Comparison of ENCODE assay signal across 29 cellular contexts in genomic region chr5:31918739-31919138, GRCh38.
"Had no signal": no experiment of that assay in that cellular context is flagged by ENCODE, and none has a peak within 500 bp of the region (broad histone marks: within the 10 kb centered on the region; RNA-seq: fewer than 3 reads in every experiment).

No MANE protein-coding gene starts in this region.

- DNase-seq: activated CD4-positive, alpha-beta T cell treated with anti-CD3 and anti-CD28 coated beads for 48 hours; activated CD4-positive, alpha-beta T cell treated with anti-CD3 and anti-CD28 coated beads, Interleukin-2, amount 50 U/mL, for 4 hours; activated CD4-positive, CD25-positive, alpha-beta regulatory T cell treated with anti-CD3 and anti-CD28 coated beads, Interleukin-2, amount 50 U/mL, for 72 hours; activated CD8-positive, alpha-beta memory T cell treated with anti-CD3 and anti-CD28 coated beads, Interleukin-2, amount 50 U/mL, for 48 hours; activated CD8-positive, alpha-beta T cell treated with anti-CD3 and anti-CD28 coated beads, Interleukin-2, amount 10 ng/mL, durations not matched to agents 7 days and 5 days; activated effector memory CD4-positive, alpha-beta T cell treated with Interleukin-2 at 50 U/mL for 16 hours; activated naive CD4-positive, alpha-beta T cell; activated T-cell treated with anti-CD3 and anti-CD28 coated beads, Interleukin-2, amount 50 U/mL, for 24 hours; aorta; IMR-90; Kasumi-1; KBM-7; NCI-H1048; NCI-H146; NCI-H187 treated with DMSO at 0.1 percent for 48 hours; NCI-H2081 treated with DMSO at 0.1 percent for 48 hours; NCI-H345; NCI-H510A; NCI-H69; PC-9; SIG-M5; SW 1271 had no signal

- H3K4me3 Mint-ChIP-seq: activated CD8-positive, alpha-beta T cell treated with anti-CD3 and anti-CD28 coated beads, Interleukin-2, amount 10 ng/mL, durations not matched to agents 7 days and 5 days; activated naive CD4-positive, alpha-beta T cell treated with anti-CD3 and anti-CD28 coated beads, Interleukin-2, amount 50 U/mL, for 24 hours; activated T-cell treated with anti-CD3 and anti-CD28 coated beads, Interleukin-2, amount 50 U/mL, for 24 hours; activated T-helper 1 cell treated with anti-CD3 and anti-CD28 coated beads, Interleukin-12 subunit alpha, Interleukin-12 subunit beta, Interleukin-2, Interleukin-4 antibody, amounts not matched to agents 30 ng/mL and 10 ng/mL and 1 ng/mL, durations not matched to agents 14 hours and 24 hours and 36 hours; brain; central memory CD8-positive, alpha-beta T cell; T-helper 1 cell treated with Interleukin-12 subunit alpha and Interleukin-12 subunit beta and Interleukin-4 antibody, amounts not matched to agents 30 μg/mL and 1 μg/mL, for 36 hours; WTC11 had no signal

- H3K4me1 Mint-ChIP-seq: activated naive CD4-positive, alpha-beta T cell treated with anti-CD3 and anti-CD28 coated beads, Interleukin-2, amount 50 U/mL, for 24 hours had no signal

- H3K4me3 ChIP-seq: PC-9, SK-N-MC had no signal

- H3K27ac ChIP-seq: PC-9, SK-N-MC had no signal

- ATAC-seq: activated CD8-positive, alpha-beta T cell treated with anti-CD3 and anti-CD28 coated beads, Interleukin-2, amount 10 ng/mL, durations not matched to agents 7 days and 5 days; WTC11 had no signal

- H3K9me3 Mint-ChIP-seq: activated naive CD4-positive, alpha-beta T cell treated with anti-CD3 and anti-CD28 coated beads, Interleukin-2, amount 50 U/mL, for 24 hours; activated T-cell treated with anti-CD3 and anti-CD28 coated beads, Interleukin-2, amount 50 U/mL, for 24 hours; activated T-helper 1 cell treated with anti-CD3 and anti-CD28 coated beads, Interleukin-12 subunit alpha, Interleukin-12 subunit beta, Interleukin-2, Interleukin-4 antibody, amounts not matched to agents 30 ng/mL and 10 ng/mL and 1 ng/mL, durations not matched to agents 14 hours and 24 hours and 36 hours; central memory CD8-positive, alpha-beta T cell; T-helper 1 cell treated with Interleukin-12 subunit alpha and Interleukin-12 subunit beta and Interleukin-4 antibody, amounts not matched to agents 30 μg/mL and 1 μg/mL, for 36 hours; WTC11 had no signal

- H3K36me3 Mint-ChIP-seq: activated naive CD4-positive, alpha-beta T cell treated with anti-CD3 and anti-CD28 coated beads, Interleukin-2, amount 50 U/mL, for 24 hours; brain; WTC11 had no signal

- H3K27me3 Mint-ChIP-seq: activated naive CD4-positive, alpha-beta T cell treated with anti-CD3 and anti-CD28 coated beads, Interleukin-2, amount 50 U/mL, for 24 hours; activated T-cell treated with anti-CD3 and anti-CD28 coated beads, Interleukin-2, amount 50 U/mL, for 24 hours had no signal

- H3K27ac Mint-ChIP-seq: activated CD8-positive, alpha-beta T cell treated with anti-CD3 and anti-CD28 coated beads, Interleukin-2, amount 10 ng/mL, durations not matched to agents 7 days and 5 days; activated naive CD4-positive, alpha-beta T cell treated with anti-CD3 and anti-CD28 coated beads, Interleukin-2, amount 50 U/mL, for 24 hours; activated T-cell treated with anti-CD3 and anti-CD28 coated beads, Interleukin-2, amount 50 U/mL, for 24 hours; activated T-helper 1 cell treated with anti-CD3 and anti-CD28 coated beads, Interleukin-12 subunit alpha, Interleukin-12 subunit beta, Interleukin-2, Interleukin-4 antibody, amounts not matched to agents 30 ng/mL and 10 ng/mL and 1 ng/mL, durations not matched to agents 14 hours and 24 hours and 36 hours; brain; T-helper 1 cell treated with Interleukin-12 subunit alpha and Interleukin-12 subunit beta and Interleukin-4 antibody, amounts not matched to agents 30 μg/mL and 1 μg/mL, for 36 hours; WTC11 had no signal
